In the genomic region with DNA sequence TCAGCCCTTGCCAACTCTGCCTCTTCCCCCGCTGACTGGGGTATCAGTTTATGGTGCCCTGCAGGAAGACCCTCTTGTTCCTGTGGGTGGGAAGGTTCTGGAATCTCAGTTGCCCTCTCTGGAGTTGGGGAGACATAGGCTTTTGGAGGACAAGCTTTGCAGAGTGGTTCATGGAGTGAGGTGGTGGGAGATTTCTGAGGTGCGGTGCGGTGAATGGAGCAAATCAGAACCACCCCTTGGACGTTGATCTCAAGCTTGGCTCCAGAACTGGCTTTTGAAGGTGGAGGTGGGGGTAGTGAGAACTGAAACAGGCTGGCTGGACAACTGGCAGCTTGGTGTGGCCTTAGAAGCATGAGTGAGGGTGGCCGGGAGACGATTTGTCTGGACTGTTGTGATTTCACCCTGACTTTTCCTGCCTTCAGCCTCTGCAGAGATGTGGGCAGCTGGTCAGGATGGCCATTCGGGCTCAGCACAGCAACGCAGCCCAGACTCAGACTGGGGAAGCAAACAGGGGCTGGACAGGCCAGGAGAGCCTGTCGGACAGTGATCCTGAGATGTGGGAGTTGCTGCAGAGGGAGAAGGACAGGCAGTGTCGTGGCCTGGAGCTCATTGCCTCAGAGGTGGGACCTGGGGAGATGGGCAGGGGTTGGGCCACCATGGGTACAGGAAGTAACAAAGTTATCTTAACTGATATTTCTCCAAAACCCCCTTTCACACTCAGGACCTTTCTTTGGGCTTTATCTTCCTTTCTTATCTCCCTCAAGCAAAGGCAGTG, we compare ENCODE assay signal across 8 cellular contexts. TPM values are rescaled to one million over a fixed set of nuclear protein-coding genes. Genes with fewer than 3 reads are reported as not detected.
DNase-seq lines count a peak whose midpoint lies in the region; ATAC-seq, FAIRE-seq and TF ChIP-seq lines count a peak whose summit lies in the region.

No MANE protein-coding gene starts in this region.

- peaks cover 46% of the 10 kb centered on the region for H3K36me3 ChIP-seq in SJSA1

- FAIRE-seq in D721Med (lab: Jason Lieb, UNC): no peak

- H3K9me3 ChIP-seq in SJSA1 (replicated peaks): no peaks in the 10 kb centered on the region

- H3K27me3 ChIP-seq in SJSA1 (replicated peaks): no peaks in the 10 kb centered on the region

- H3K4me1 ChIP-seq in SJSA1 (replicated peaks): peaks cover 15% of the 10 kb centered on the region

- DNase-seq in SJSA1 (ENCODE audit: low read depth in 1 of 2, low spot score in 2 of 2) (no peak), fibroblast of pulmonary artery (ENCODE audit: low read depth) (no peak), posterior vena cava (ENCODE audit: low spot score) (peak; percentile 73), D721Med (ENCODE audit: insufficient read length, low spot score) (no peak)
- no peak for DNase-seq in stimulated activated CD4-positive, alpha-beta T cell treated with anti-CD3 and anti-CD28 coated beads, Interleukin-15, amount 100 ng/mL, for 24 hours
- no peak for DNase-seq in effector CD8-positive, alpha-beta T cell (lab: John Stamatoyannopoulos, UW)

- TF ChIP-seq CTCF in fibroblast of pulmonary artery (IDR thresholded peaks at IDR 0.05; ENCODE audit: low read length, missing control alignments) (no peak), D721Med (IDR thresholded peaks at IDR 0.05; ENCODE audit: insufficient read depth, missing control alignments) (no peak)

- H3K4me3 ChIP-seq in GM08714 (ENCODE audit: low read length) (peak overlapping the region; percentile 84), SJSA1 (peak overlapping the region; percentile 55), fibroblast of pulmonary artery (replicated peaks; ENCODE audit: low read depth, low read length) (peak overlapping the region; percentile 87)

- intact Hi-C loops in posterior vena cava (cut with DNase I): no loop called here

- H3K27ac ChIP-seq in SJSA1: peak overlapping the region; percentile 75

- no peak for ATAC-seq in HG03342 (IDR thresholded peaks at IDR 0.05; ENCODE audit: unreplicated experiment)

RNA-seq across cellular contexts. Expression of a gene that starts 1.1 kb away (rescaled TPM):
- total RNA-seq in SJSA1 (2014; rRNA removed; shearing (Covaris generic)): 94.1 and 130 TPM in 2 replicates
- 10 to 100 TPM; 53.2 to 53.7 TPM for total RNA-seq in posterior vena cava

RNA-seq across cellular contexts. Expression of a gene that starts 14.0 kb away (rescaled TPM):
- total RNA-seq in SJSA1 (2014; rRNA removed; shearing (Covaris generic)): 0.13 TPM in 1 of 2 replicates, not detected in the other
- total RNA-seq in posterior vena cava: under 1 TPM; 0.24 to 0.79 TPM

RNA-seq across cellular contexts. Expression of a gene that starts 20.4 kb away (rescaled TPM):
- 0.68 TPM in 1 of 2 replicates, not detected in the other for total RNA-seq in SJSA1 (2014; rRNA removed; shearing (Covaris generic))
- total RNA-seq in posterior vena cava: 1 to 10 TPM; 1.2 to 2.8 TPM
